Comparison of ENCODE assay signal across 19 cellular contexts in genomic region chr12:114678718-114679117, GRCh38. TPM values are rescaled to one million over a fixed set of nuclear protein-coding genes. Genes with fewer than 3 reads are reported as not detected.
A peak's percentile ranks its signal among the peaks of the same experiment; 100 is the strongest.
DNase-seq lines count a peak whose midpoint lies in the region; ATAC-seq, FAIRE-seq and TF ChIP-seq lines count a peak whose summit lies in the region.
"Had no signal": no experiment of that assay in that cellular context is flagged by ENCODE, and none has a peak within 500 bp of the region (broad histone marks: within the 10 kb centered on the region; RNA-seq: fewer than 3 reads in every experiment).

No MANE protein-coding gene starts in this region.

- peaks cover 58% of the 10 kb centered on the region for H3K36me3 Mint-ChIP-seq in nephron progenitor cell (ENCODE audit: low read depth)

- DNase-seq in A549 (ENCODE audit: low read depth in 1 of 2, low spot score in 1 of 2) (no peak), IMR-90 (no peak), epithelial cell of prostate (ENCODE audit: low read depth, low spot score) (no peak), nephron progenitor cell (no peak), NCI-H146 treated with DMSO at 0.1 percent for 48 hours (lab: John Stamatoyannopoulos, UW; ENCODE audit: unreplicated experiment) (no peak), AG08396 (ENCODE audit: low spot score) (no peak)
- no peak for DNase-seq in effector CD8-positive, alpha-beta T cell (lab: John Stamatoyannopoulos, UW)
- DNase-seq: activated CD4-positive, CD25-positive, alpha-beta regulatory T cell treated with anti-CD3 and anti-CD28 coated beads, Interleukin-2, amount 50 U/mL, for 72 hours; activated naive CD4-positive, alpha-beta T cell treated with Interleukin-2 at 50 U/mL for 16 hours; DMS 273 treated with DMSO at 0.1 percent for 48 hours; head of caudate nucleus; kidney glomerular epithelial cell; NCI-H2029 treated with DMSO at 0.1 percent for 48 hours; NCI-H526 treated with DMSO at 0.1 percent for 48 hours; stimulated activated naive B cell treated with anti-CD40 and anti-IgM and Interleukin-4, amounts not matched to agents 10 μg/mL and 1 μg/mL and 100 μg/mL, for 72 hours had no signal

- peaks cover 84% of the 10 kb centered on the region for H3K4me1 Mint-ChIP-seq in nephron progenitor cell

- no peaks in the 10 kb centered on the region for H3K9me3 ChIP-seq in A549
- no peaks in the 10 kb centered on the region for H3K9me3 ChIP-seq in IMR-90 (ENCODE audit: control insufficient read depth, insufficient read depth, low read length)

- H2AFZ ChIP-seq in IMR-90 (replicated peaks; ENCODE audit: low read length, poor library complexity) = no peak overlapping the region

- no peak for TF ChIP-seq CTCF in A549 (IDR thresholded peaks at IDR 0.05)
- no peak for TF ChIP-seq CTCF in IMR-90 (conservative IDR thresholded peaks at IDR 0.05; ENCODE audit: low read depth, low read length)
- TF ChIP-seq CTCF in nephron progenitor cell (IDR thresholded peaks at IDR 0.05) = no peak

- no peaks in the 10 kb centered on the region for H3K9me3 Mint-ChIP-seq in nephron progenitor cell
- H3K9me3 Mint-ChIP-seq: stimulated activated naive B cell treated with anti-CD40 and anti-IgM and Interleukin-4, amounts not matched to agents 10 μg/mL and 1 μg/mL and 100 μg/mL, for 72 hours had no signal

- H3K23ac ChIP-seq in IMR-90 (ENCODE audit: low read depth, low read length) = peak overlapping the region; percentile 95

- dilution Hi-C loops in IMR-90 (cut with HindIII; ENCODE audit: low sequenced_read_pairs, unreplicated experiment) = no loop called here

- CTCF ChIA-PET in A549 (lab: Yijun Ruan, JAX) = interaction anchor here (0.6 to 1.2 kb wide), 2 partner anchors 719 to 1074 kb away, joined by 3 read pairs; no protein-coding TSS in a partner anchor
- CTCF ChIA-PET in IMR-90 (lab: Yijun Ruan, JAX) = interaction anchor here (0.6 kb wide), 1 partner anchor 1253 kb away, joined by 4 read pairs; no protein-coding TSS in a partner anchor

- peak overlapping the region; percentile 46 for H4K5ac ChIP-seq in IMR-90 (ENCODE audit: low read depth, low read length)

- H3K9ac ChIP-seq in IMR-90 (ENCODE audit: low read depth, low read length) = peak overlapping the region; percentile 99

- peak overlapping the region; percentile 79 for H3K18ac ChIP-seq in IMR-90 (ENCODE audit: low read depth, low read length)

- intact Hi-C loops in IMR-90 (cut with micrococcal nuclease) = loop anchor here (1.0 kb wide), 1 partner anchor 8 kb away; no protein-coding TSS in a partner anchor

- TF ChIP-seq POLR2A in A549 (IDR thresholded peaks at IDR 0.05; ENCODE audit: low read length) = no peak
- TF ChIP-seq POLR2A in IMR-90 (IDR thresholded peaks at IDR 0.05; ENCODE audit: low read depth, low read length) = no peak

- H4K8ac ChIP-seq in IMR-90 (ENCODE audit: low read depth in 2 of 2, low read length in 2 of 2) = peak overlapping the region; percentile 13 to 26; a peak in 3 of 4 replicates

- H4K20me1 ChIP-seq in IMR-90 (ENCODE audit: insufficient read depth, low read length) = peaks cover 20% of the 10 kb centered on the region

- peaks cover 57% of the 10 kb centered on the region for H3K36me3 ChIP-seq in IMR-90 (ENCODE audit: control insufficient read depth, insufficient read depth, low read length)

- H3K27me3 Mint-ChIP-seq in nephron progenitor cell (ENCODE audit: low read depth, poor library complexity) = peaks cover 49% of the 10 kb centered on the region

- peak overlapping the region; percentile 37 for H2BK20ac ChIP-seq in IMR-90 (ENCODE audit: low read depth, low read length)

- H3K9me1 ChIP-seq in IMR-90 (ENCODE audit: insufficient read depth, low read length) = no peaks in the 10 kb centered on the region

- in situ Hi-C loops in IMR-90 (cut with MboI; ENCODE audit: low sequenced_read_pairs) = loop anchor here (5.0 kb wide), 2 partner anchors 276 to 1079 kb away; no protein-coding TSS in a partner anchor

- no peaks in the 10 kb centered on the region for H3K27me3 ChIP-seq in IMR-90 (ENCODE audit: control insufficient read depth, insufficient read depth, low read length)

- peak overlapping the region; percentile 89 for H2BK5ac ChIP-seq in IMR-90 (ENCODE audit: low read depth, low read length, poor library complexity, severe bottlenecking)

- peaks cover 0 to 6% of the 10 kb centered on the region in 2 experiments; a peak in 1 of 4 replicates for H3K79me1 ChIP-seq in IMR-90 (ENCODE audit: low read depth in 1 of 2, low read length in 2 of 2)

- peak overlapping the region; percentile 97 for H3K56ac ChIP-seq in IMR-90 (ENCODE audit: extremely low read depth, insufficient read depth, low read length)

- FAIRE-seq in A549 (lab: Jason Lieb, UNC) = no peak
- FAIRE-seq: H54 had no signal

- 65% methylated on average over 2 of the region's 2 CpGs for WGBS in A549 (ENCODE audit: missing lambda C conversion rate)
- WGBS in IMR-90 (ENCODE audit: extremely low coverage in 2 of 2, insufficient read length in 1 of 2), 2 experiments = no CpG with 5 or more reads among the region's 2 CpGs

- peak overlapping the region; percentile 73 for H2AK9ac ChIP-seq in IMR-90 (replicated peaks; ENCODE audit: low read depth, low read length, poor library complexity)

- H3K14ac ChIP-seq in IMR-90 (replicated peaks; ENCODE audit: low read depth, low read length) = peak overlapping the region; percentile 79

- peak overlapping the region; percentile 98 for H3K4me3 Mint-ChIP-seq in nephron progenitor cell
- H3K4me3 Mint-ChIP-seq: stimulated activated naive B cell treated with anti-CD40 and anti-IgM and Interleukin-4, amounts not matched to agents 10 μg/mL and 1 μg/mL and 100 μg/mL, for 72 hours had no signal

- H3K4ac ChIP-seq in IMR-90 (ENCODE audit: low read depth, low read length) = peak overlapping the region; percentile 83

- no peak for TF ChIP-seq EP300 in A549 (IDR thresholded peaks at IDR 0.05)

- peak overlapping the region; percentile 59; the same call in 1 of the 3 replicates for H2BK15ac ChIP-seq in IMR-90 (ENCODE audit: low read depth, low read length)

- no peak overlapping the region for H3K27ac Mint-ChIP-seq in nephron progenitor cell

- POLR2A ChIA-PET in A549 (lab: Yijun Ruan, JAX) (no interaction called here), IMR-90 (lab: Charles Lee; ENCODE audit: unreplicated experiment) (no interaction called here)

- peak overlapping the region; percentile 69 for H2AK5ac ChIP-seq in IMR-90 (ENCODE audit: low read depth, low read length)

- H3K4me1 ChIP-seq in A549 (peaks cover 13% of the 10 kb centered on the region; the same call in 1 of the 3 replicates), IMR-90 (ENCODE audit: control insufficient read depth, insufficient read depth, low read length) (peaks cover 13% of the 10 kb centered on the region)

- H2BK120ac ChIP-seq in IMR-90 (ENCODE audit: low read depth, low read length) = peak overlapping the region; percentile 61

- BruUV-seq in IMR-90 (replicated peaks; lab: Mats Ljungman, UMichigan) = no TSS peak

- peak overlapping the region; percentile 58 for H4K91ac ChIP-seq in IMR-90 (ENCODE audit: insufficient read depth, low read depth, low read length)

- H3K4me3 ChIP-seq in A549 (no peak overlapping the region), IMR-90 (ENCODE audit: insufficient read depth, low read depth, low read length) (peak overlapping the region; percentile 69)

- H3K4me2 ChIP-seq in A549 = peak overlapping the region; percentile 84
- peak overlapping the region; percentile 95 for H3K4me2 ChIP-seq in IMR-90 (ENCODE audit: low read depth, low read length)

- H3K27ac ChIP-seq in A549 (no peak overlapping the region), IMR-90 (ENCODE audit: insufficient read depth, low read length) (peak overlapping the region; percentile 95), epithelial cell of prostate (peak overlapping the region; percentile 96)

- no peak for ATAC-seq in A549
- ATAC-seq in IMR-90 (ENCODE audit: low read depth) = no peak
- ATAC-seq in GM18867 (IDR thresholded peaks at IDR 0.05; ENCODE audit: unreplicated experiment) = no peak
- ATAC-seq: stimulated activated naive B cell treated with anti-CD40 and anti-IgM and Interleukin-4, amounts not matched to agents 10 μg/mL and 1 μg/mL and 100 μg/mL, for 72 hours had no signal

- TF ChIP-seq RAD21 in A549 (conservative IDR thresholded peaks at IDR 0.05 in 1 of 2, IDR thresholded peaks at IDR 0.05 in 1 of 2) (no peak), IMR-90 (IDR thresholded peaks at IDR 0.05; ENCODE audit: low read length) (no peak)

TF ChIP-seq in A549, 52 proteins besides CTCF, POLR2A, EP300 and RAD21 (continues in another document):
- TF ChIP-seq ZSCAN20 (CRISPR knock-in tag; IDR thresholded peaks at IDR 0.05) (no peak), HDAC2 (IDR thresholded peaks at IDR 0.05) (no peak), NFE2L2 (conservative IDR thresholded peaks at IDR 0.05; ENCODE audit: low read length) (no peak)
- TF ChIP-seq, protein P1, sequence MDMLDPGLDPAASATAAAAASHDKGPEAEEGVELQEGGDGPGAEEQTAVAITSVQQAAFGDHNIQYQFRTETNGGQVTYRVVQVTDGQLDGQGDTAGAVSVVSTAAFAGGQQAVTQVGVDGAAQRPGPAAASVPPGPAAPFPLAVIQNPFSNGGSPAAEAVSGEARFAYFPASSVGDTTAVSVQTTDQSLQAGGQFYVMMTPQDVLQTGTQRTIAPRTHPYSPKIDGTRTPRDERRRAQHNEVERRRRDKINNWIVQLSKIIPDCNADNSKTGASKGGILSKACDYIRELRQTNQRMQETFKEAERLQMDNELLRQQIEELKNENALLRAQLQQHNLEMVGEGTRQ (IDR thresholded peaks at IDR 0.05) = no peak

TF ChIP-seq in IMR-90, 13 proteins besides CTCF, POLR2A, EP300 and RAD21:
- TF ChIP-seq MXI1 (IDR thresholded peaks at IDR 0.05; ENCODE audit: borderline replicate concordance, low read depth, low read length) (no peak), FOS (IDR thresholded peaks at IDR 0.05; ENCODE audit: low read depth, low read length) (no peak), RCOR1 (IDR thresholded peaks at IDR 0.05; ENCODE audit: insufficient replicate concordance, low read length) (no peak)

RNA-seq across cellular contexts. Expression of gene TBX3, which starts 5.3 kb away (rescaled TPM):
- polyA plus RNA-seq in A549 (2011; rRNA removed) = 23.7 and 28.0 TPM in 2 replicates
- polyA plus RNA-seq in A549 (2012; cell fraction: cytosol; rRNA removed) = 13.3 and 20.0 TPM in 2 replicates
- 63.2 and 63.4 TPM in 2 replicates for polyA plus RNA-seq in A549 (2012; cell fraction: nucleus; rRNA removed)
- polyA plus RNA-seq in A549 (2017; fragmentation: RNase III; extraction: RNeasy Plus Mini Kit Qiagen cat#74134 plus additional on column Dnase treatment) = 18.0 to 22.8 TPM (median 22.1 TPM) in 3 replicates
- polyA minus RNA-seq in A549 (2011; rRNA and poly(A)+ RNA removed) = 39.3 and 41.6 TPM in 2 replicates
- 15.8 and 18.6 TPM in 2 replicates for total RNA-seq in IMR-90 (2012; rRNA removed)
- polyA plus RNA-seq in IMR-90 (2012; rRNA removed) = 40.5 and 44.9 TPM in 2 replicates
- 13.1 and 30.1 TPM in 2 replicates for polyA plus RNA-seq in IMR-90 (2012; cell fraction: cytosol; rRNA removed)
- polyA plus RNA-seq in IMR-90 (2012; cell fraction: nucleus; rRNA removed; ENCODE audit: low replicate concordance) = 165 and 239 TPM in 2 replicates
- total RNA-seq: T-helper 1 cell treated with Interleukin-12 subunit alpha and Interleukin-12 subunit beta and Interleukin-4 antibody, amounts not matched to agents 30 ng/mL and 1 ng/mL, for 36 hours had no signal
- polyA plus RNA-seq: neural cell had no signal

Comparison
In these comparisons a context has a peak if more than half of its experiments do, and no peak if none do; other contexts are left out.
1. H3K27ac ChIP-seq: peak in IMR-90 (single experiment) and epithelial cell of prostate (single experiment); none in A549 (0 of 2).